ENCODE assay signal across 10 cellular contexts in genomic region chr9:33153666-33154065, GRCh38. TPM values are rescaled to one million over a fixed set of nuclear protein-coding genes. Genes with fewer than 3 reads are reported as not detected.
DNase-seq lines count a peak whose midpoint lies in the region; ATAC-seq and TF ChIP-seq lines count a peak whose summit lies in the region.
"Had no signal": no experiment of that assay in that cellular context is flagged by ENCODE, and none has a peak within 500 bp of the region (broad histone marks: within the 10 kb centered on the region; RNA-seq: fewer than 3 reads in every experiment).

No MANE protein-coding gene starts in this region.

- no peaks in the 10 kb centered on the region for H3K27me3 ChIP-seq in esophagus muscularis mucosa

- 73% methylated on average over 5 of the region's 5 CpGs for WGBS in esophagus muscularis mucosa

- peak overlapping the region; percentile 88 for H3K27ac Mint-ChIP-seq in activated naive CD4-positive, alpha-beta T cell treated with anti-CD3 and anti-CD28 coated beads, Interleukin-2, amount 50 U/mL, for 24 hours
- peak overlapping the region; percentile 62 for H3K27ac Mint-ChIP-seq in activated CD8-positive, alpha-beta T cell treated with anti-CD3 and anti-CD28 coated beads, Interleukin-2, amount 10 ng/mL, durations not matched to agents 7 days and 5 days
- no peak overlapping the region for H3K27ac Mint-ChIP-seq in type B pancreatic cell

- TF ChIP-seq POLR2A in esophagus muscularis mucosa (IDR thresholded peaks at IDR 0.05; ENCODE audit: low read depth), result no peak

- H3K36me3 ChIP-seq in esophagus muscularis mucosa, result no peaks in the 10 kb centered on the region

- H3K27me3 Mint-ChIP-seq in activated naive CD4-positive, alpha-beta T cell treated with anti-CD3 and anti-CD28 coated beads, Interleukin-2, amount 50 U/mL, for 24 hours, result no peaks in the 10 kb centered on the region
- no peaks in the 10 kb centered on the region for H3K27me3 Mint-ChIP-seq in activated CD8-positive, alpha-beta T cell treated with anti-CD3 and anti-CD28 coated beads, Interleukin-2, amount 10 ng/mL, durations not matched to agents 7 days and 5 days (ENCODE audit: low read depth)
- H3K27me3 Mint-ChIP-seq in type B pancreatic cell, result no peaks in the 10 kb centered on the region

- peaks cover 6% of the 10 kb centered on the region for H3K36me3 Mint-ChIP-seq in activated naive CD4-positive, alpha-beta T cell treated with anti-CD3 and anti-CD28 coated beads, Interleukin-2, amount 50 U/mL, for 24 hours
- peaks cover 12% of the 10 kb centered on the region for H3K36me3 Mint-ChIP-seq in activated CD8-positive, alpha-beta T cell treated with anti-CD3 and anti-CD28 coated beads, Interleukin-2, amount 10 ng/mL, durations not matched to agents 7 days and 5 days (ENCODE audit: low read depth)
- H3K36me3 Mint-ChIP-seq in type B pancreatic cell, result peaks cover 16% of the 10 kb centered on the region

- H3K9me3 ChIP-seq in esophagus muscularis mucosa, result no peaks in the 10 kb centered on the region

- DNase-seq in activated naive CD4-positive, alpha-beta T cell treated with anti-CD3 and anti-CD28 coated beads, Interleukin-2, amount 50 U/mL, for 16 hours, result no peak
- DNase-seq in activated CD8-positive, alpha-beta T cell treated with anti-CD3 and anti-CD28 coated beads, Interleukin-2, amount 10 ng/mL, durations not matched to agents 7 days and 5 days, result no peak
- DNase-seq in type B pancreatic cell (ENCODE audit: extremely low spot score, unreplicated experiment) (no peak), glomerular visceral epithelial cell (ENCODE audit: extremely low spot score) (no peak), esophagus muscularis mucosa (ENCODE audit: extremely low spot score) (no peak), DMS114 treated with DMSO at 0.1 percent for 48 hours (lab: John Stamatoyannopoulos, UW; ENCODE audit: unreplicated experiment) (no peak)
- DNase-seq: hypothalamus, NCI-H774 had no signal

- POLR2A ChIA-PET in activated CD8-positive, alpha-beta T cell treated with anti-CD3 and anti-CD28 coated beads, Interleukin-2, amount 10 ng/mL, durations not matched to agents 7 days and 5 days (lab: Charles Lee), result no interaction called here

- no peak overlapping the region for H3K27ac ChIP-seq in esophagus muscularis mucosa (replicated peaks in 1 of 4)

- H3K4me3 ChIP-seq in esophagus muscularis mucosa, result no peak overlapping the region

- intact Hi-C loops in esophagus muscularis mucosa (cut with DNase I), result no loop called here

- peaks cover 89% of the 10 kb centered on the region for H3K4me1 Mint-ChIP-seq in activated naive CD4-positive, alpha-beta T cell treated with anti-CD3 and anti-CD28 coated beads, Interleukin-2, amount 50 U/mL, for 24 hours
- H3K4me1 Mint-ChIP-seq in activated CD8-positive, alpha-beta T cell treated with anti-CD3 and anti-CD28 coated beads, Interleukin-2, amount 10 ng/mL, durations not matched to agents 7 days and 5 days (ENCODE audit: low read depth), result peaks cover 68% of the 10 kb centered on the region
- H3K4me1 Mint-ChIP-seq in type B pancreatic cell (ENCODE audit: unreplicated experiment), result peaks cover 36% of the 10 kb centered on the region

- CTCF ChIA-PET in activated CD8-positive, alpha-beta T cell treated with anti-CD3 and anti-CD28 coated beads, Interleukin-2, amount 10 ng/mL, durations not matched to agents 7 days and 5 days (lab: Charles Lee), result no interaction called here

- H3K4me3 Mint-ChIP-seq in activated naive CD4-positive, alpha-beta T cell treated with anti-CD3 and anti-CD28 coated beads, Interleukin-2, amount 50 U/mL, for 24 hours, result peak overlapping the region; percentile 65
- H3K4me3 Mint-ChIP-seq in activated CD8-positive, alpha-beta T cell treated with anti-CD3 and anti-CD28 coated beads, Interleukin-2, amount 10 ng/mL, durations not matched to agents 7 days and 5 days, result peak overlapping the region; percentile 36
- H3K4me3 Mint-ChIP-seq in type B pancreatic cell, result peak overlapping the region; percentile 30

- peaks cover 73 to 89% (median 80%) of the 10 kb centered on the region in 4 donors for H3K4me1 ChIP-seq in esophagus muscularis mucosa

- no peak for TF ChIP-seq CTCF in type B pancreatic cell (conservative IDR thresholded peaks at IDR 0.05)
- no peak for TF ChIP-seq CTCF in esophagus muscularis mucosa (IDR thresholded peaks at IDR 0.05)

- no peaks in the 10 kb centered on the region for H3K9me3 Mint-ChIP-seq in activated naive CD4-positive, alpha-beta T cell treated with anti-CD3 and anti-CD28 coated beads, Interleukin-2, amount 50 U/mL, for 24 hours
- H3K9me3 Mint-ChIP-seq in activated CD8-positive, alpha-beta T cell treated with anti-CD3 and anti-CD28 coated beads, Interleukin-2, amount 10 ng/mL, durations not matched to agents 7 days and 5 days (ENCODE audit: insufficient read depth), result no peaks in the 10 kb centered on the region
- H3K9me3 Mint-ChIP-seq in type B pancreatic cell, result no peaks in the 10 kb centered on the region

- no peak for TF ChIP-seq EP300 in esophagus muscularis mucosa (IDR thresholded peaks at IDR 0.05)

- ATAC-seq in HG03342 (IDR thresholded peaks at IDR 0.05; ENCODE audit: unreplicated experiment), result peak; percentile 49
- no peak for ATAC-seq in activated CD8-positive, alpha-beta T cell treated with anti-CD3 and anti-CD28 coated beads, Interleukin-2, amount 10 ng/mL, durations not matched to agents 7 days and 5 days

RNA-seq across cellular contexts. Expression of gene B4GALT1, which starts 13.5 kb away (rescaled TPM):
- total RNA-seq in activated CD8-positive, alpha-beta T cell treated with anti-CD3 and anti-CD28 coated beads, Interleukin-2, amount 10 ng/mL, durations not matched to agents 7 days and 5 days, result 10 to 100 TPM; 27.8 to 28.5 TPM
- total RNA-seq in type B pancreatic cell (ENCODE audit: low replicate concordance), result 91.9 and 150 TPM in 2 replicates
- 10 to 100 TPM; 24.5 to 39.6 (median 37.8) TPM for total RNA-seq in esophagus muscularis mucosa
